ENCODE assay signal across 10 cellular contexts in genomic region chr18:58792086-58792485, GRCh38.
A peak's percentile ranks its signal among the peaks of the same experiment; 100 is the strongest.
DNase-seq lines count a peak whose midpoint lies in the region; ATAC-seq, FAIRE-seq and TF ChIP-seq lines count a peak whose summit lies in the region.
"Had no signal": no experiment of that assay in that cellular context is flagged by ENCODE, and none has a peak within 500 bp of the region (broad histone marks: within the 10 kb centered on the region; RNA-seq: fewer than 3 reads in every experiment).

No MANE protein-coding gene starts in this region.

- H3K4me3 Mint-ChIP-seq in activated CD8-positive, alpha-beta T cell treated with anti-CD3 and anti-CD28 coated beads for 36 hours: no peak overlapping the region

- peaks cover 10% of the 10 kb centered on the region for H3K27me3 Mint-ChIP-seq in activated CD8-positive, alpha-beta T cell treated with anti-CD3 and anti-CD28 coated beads for 36 hours

- H3K27ac Mint-ChIP-seq in activated CD8-positive, alpha-beta T cell treated with anti-CD3 and anti-CD28 coated beads for 36 hours: no peak overlapping the region
- H3K27ac Mint-ChIP-seq: activated naive CD4-positive, alpha-beta T cell treated with anti-CD3 and anti-CD28 coated beads, Interleukin-2, amount 50 U/mL, for 72 hours had no signal

- no peak for TF ChIP-seq CTCF in activated CD8-positive, alpha-beta T cell treated with anti-CD3 and anti-CD28 coated beads for 36 hours (IDR thresholded peaks at IDR 0.05)

- H3K36me3 Mint-ChIP-seq in activated CD8-positive, alpha-beta T cell treated with anti-CD3 and anti-CD28 coated beads for 36 hours (ENCODE audit: low read depth): no peaks in the 10 kb centered on the region
- H3K36me3 Mint-ChIP-seq: activated naive CD4-positive, alpha-beta T cell treated with anti-CD3 and anti-CD28 coated beads, Interleukin-2, amount 50 U/mL, for 72 hours had no signal

- no peak overlapping the region for H3K27ac ChIP-seq in effector memory CD4-positive, alpha-beta T cell (ENCODE audit: insufficient read depth, low read length, poor library complexity, severe bottlenecking)

- CTCF ChIA-PET in activated CD8-positive, alpha-beta T cell treated with anti-CD3 and anti-CD28 coated beads for 36 hours (lab: Charles Lee): interaction anchor here (0.7 to 2.1 kb wide), 2 partner anchors 9 to 22 kb away, joined by 3 to 5 read pairs; no protein-coding TSS in a partner anchor

- peak; percentile 97 for FAIRE-seq in GM18507 (lab: Jason Lieb, UNC)

- no peaks in the 10 kb centered on the region for H3K36me3 ChIP-seq in effector memory CD4-positive, alpha-beta T cell (ENCODE audit: control insufficient read depth, insufficient read depth, low read length)

- POLR2A ChIA-PET in activated CD8-positive, alpha-beta T cell treated with anti-CD3 and anti-CD28 coated beads for 36 hours (lab: Charles Lee): no interaction called here

- no peak overlapping the region for H3K4me3 ChIP-seq in effector memory CD4-positive, alpha-beta T cell (ENCODE audit: insufficient read depth, low read depth, low read length, poor library complexity, severe bottlenecking)

- ATAC-seq in GM21447 (IDR thresholded peaks at IDR 0.05; ENCODE audit: unreplicated experiment) (peak; percentile 90), HG03135 (IDR thresholded peaks at IDR 0.05; ENCODE audit: unreplicated experiment) (peak; percentile 92)
- ATAC-seq in activated CD8-positive, alpha-beta T cell treated with anti-CD3 and anti-CD28 coated beads for 36 hours: no peak
- ATAC-seq: activated naive CD4-positive, alpha-beta T cell treated with anti-CD3 and anti-CD28 coated beads, Interleukin-2, amount 50 U/mL, for 72 hours had no signal

- intact Hi-C loops in activated CD8-positive, alpha-beta T cell treated with anti-CD3 and anti-CD28 coated beads for 36 hours (cut with micrococcal nuclease): no loop called here

- DNase-seq in GM18507 (ENCODE audit: extremely low spot score, insufficient read length, low read depth) (peak; percentile 50), germinal center (ENCODE audit: low spot score) (peak; percentile 64), T-helper 1 cell (no peak), NCI-H524 treated with DMSO at 0.1 percent for 48 hours (lab: John Stamatoyannopoulos, UW) (no peak)
- DNase-seq in activated CD8-positive, alpha-beta T cell treated with anti-CD3 and anti-CD28 coated beads for 36 hours: no peak
- DNase-seq in effector memory CD4-positive, alpha-beta T cell: no peak
- DNase-seq: stimulated activated CD4-positive, alpha-beta T cell treated with anti-CD3 and anti-CD28 coated beads, Interleukin-4, amount 100 ng/mL, for 24 hours had no signal

- H3K4me1 Mint-ChIP-seq in activated CD8-positive, alpha-beta T cell treated with anti-CD3 and anti-CD28 coated beads for 36 hours (ENCODE audit: low read depth): no peaks in the 10 kb centered on the region

- no peaks in the 10 kb centered on the region for H3K9me3 Mint-ChIP-seq in activated CD8-positive, alpha-beta T cell treated with anti-CD3 and anti-CD28 coated beads for 36 hours
- H3K9me3 Mint-ChIP-seq: activated naive CD4-positive, alpha-beta T cell treated with anti-CD3 and anti-CD28 coated beads, Interleukin-2, amount 50 U/mL, for 72 hours had no signal

- no peaks in the 10 kb centered on the region for H3K4me1 ChIP-seq in effector memory CD4-positive, alpha-beta T cell (ENCODE audit: control insufficient read depth, insufficient read depth, low read length, poor library complexity, severe bottlenecking)

- no peaks in the 10 kb centered on the region for H3K27me3 ChIP-seq in effector memory CD4-positive, alpha-beta T cell (replicated peaks; ENCODE audit: control insufficient read depth, insufficient read depth, low read length, poor library complexity, severe bottlenecking)

- H3K9me3 ChIP-seq in effector memory CD4-positive, alpha-beta T cell (ENCODE audit: control insufficient read depth, low read length): no peaks in the 10 kb centered on the region

Comparison
In these comparisons a context has a peak if more than half of its experiments do, and no peak if none do; other contexts are left out.
1. DNase-seq: peak in GM18507 (single experiment) and germinal center (single experiment); none in activated CD8-positive, alpha-beta T cell treated with anti-CD3 and anti-CD28 coated beads for 36 hours (single experiment), effector memory CD4-positive, alpha-beta T cell (0 of 3), T-helper 1 cell (0 of 5) and NCI-H524 treated with DMSO at 0.1 percent for 48 hours (single experiment).